11 cellular contexts compared by ENCODE assay signal in genomic region chr11:1869427-1870325, GRCh38. TPM values are rescaled to one million over a fixed set of nuclear protein-coding genes. Genes with fewer than 3 reads are reported as not detected.
DNase-seq lines count a peak whose midpoint lies in the region; ATAC-seq lines count a peak whose summit lies in the region.
"Had no signal": no experiment of that assay in that cellular context is flagged by ENCODE, and none has a peak within 500 bp of the region (broad histone marks: within the 10 kb centered on the region; RNA-seq: fewer than 3 reads in every experiment).

No MANE protein-coding gene starts in this region.

- peak overlapping the region; percentile 89 for H3K18ac ChIP-seq in neuronal stem cell (ENCODE audit: low read length)

- WGBS in neuronal stem cell (ENCODE audit: extremely low coverage in 2 of 2, insufficient read length in 2 of 2, insufficient replicate concordance in 1 of 2), 2 donors = no CpG with 5 or more reads among the region's 34 CpGs

- H3K36me3 Mint-ChIP-seq in dendritic cell treated with granulocyte-macrophage colony-stimulating factor and Interleukin-4, amounts not matched to agents 40 ng/mL and 50 ng/mL, for 4 days (ENCODE audit: low read depth) = no peaks in the 10 kb centered on the region

- no peak overlapping the region for H3K27ac ChIP-seq in BLaER1
- no peak overlapping the region for H3K27ac ChIP-seq in neuronal stem cell (replicated peaks; ENCODE audit: low read length)

- H3K9me3 Mint-ChIP-seq in dendritic cell treated with granulocyte-macrophage colony-stimulating factor and Interleukin-4, amounts not matched to agents 40 ng/mL and 50 ng/mL, for 4 days = no peaks in the 10 kb centered on the region

- H3K14ac ChIP-seq in neuronal stem cell (ENCODE audit: low read length) = no peak overlapping the region

- H3K9ac ChIP-seq in BLaER1 = no peak overlapping the region
- no peak overlapping the region for H3K9ac ChIP-seq in neuronal stem cell (ENCODE audit: low read depth, low read length, poor library complexity)

- H3K4me1 ChIP-seq in BLaER1 (peaks cover 81% of the 10 kb centered on the region), neuronal stem cell (ENCODE audit: control insufficient read depth in 2 of 2, insufficient read depth in 1 of 2, low read depth in 1 of 2, low read length in 2 of 2) (peaks cover 18 to 33% of the 10 kb centered on the region in 2 donors)

- H3K27me3 ChIP-seq in BLaER1 (peaks cover 66% of the 10 kb centered on the region), neuronal stem cell (ENCODE audit: control insufficient read depth in 3 of 3, insufficient read depth in 3 of 3, low read depth in 1 of 3, low read length in 3 of 3) (peaks cover 0 to 3% (median 0%) of the 10 kb centered on the region in 3 experiments)

- peaks cover 75% of the 10 kb centered on the region for H4K20me1 ChIP-seq in BLaER1

- no peaks in the 10 kb centered on the region for H3K79me1 ChIP-seq in neuronal stem cell (ENCODE audit: low read depth, low read length)

- intact Hi-C loops in dendritic cell treated with granulocyte-macrophage colony-stimulating factor and Interleukin-4, amounts not matched to agents 40 ng/mL and 50 ng/mL, for 4 days (cut with micrococcal nuclease) = no loop called here

- no peak overlapping the region for H2BK120ac ChIP-seq in neuronal stem cell (ENCODE audit: low read depth, low read length)

- no peaks in the 10 kb centered on the region for H3K36me3 ChIP-seq in BLaER1
- no peaks in the 10 kb centered on the region for H3K36me3 ChIP-seq in neuronal stem cell (replicated peaks in 1 of 2; ENCODE audit: control insufficient read depth in 2 of 2, insufficient read depth in 2 of 2, low read length in 2 of 2)

- no peaks in the 10 kb centered on the region for H3K9me3 ChIP-seq in BLaER1
- no peaks in the 10 kb centered on the region for H3K9me3 ChIP-seq in neuronal stem cell (replicated peaks in 1 of 2; ENCODE audit: control insufficient read depth in 2 of 2, insufficient read depth in 1 of 2, low read depth in 1 of 2, low read length in 2 of 2)

- H2BK12ac ChIP-seq in neuronal stem cell (ENCODE audit: low read length) = peak overlapping the region; percentile 84

- ATAC-seq in GM18517 (IDR thresholded peaks at IDR 0.05; ENCODE audit: unreplicated experiment) = no peak
- no peak for ATAC-seq in HG02981 (IDR thresholded peaks at IDR 0.05; ENCODE audit: unreplicated experiment)
- no peak for ATAC-seq in GM21717 (IDR thresholded peaks at IDR 0.05; ENCODE audit: unreplicated experiment)

- no peak overlapping the region for H2BK5ac ChIP-seq in neuronal stem cell (ENCODE audit: low read length)

- DNase-seq in HuH-7.5 (ENCODE audit: low spot score) (peak; percentile 61), neuronal stem cell (ENCODE audit: low spot score) (no peak), SKM-1 treated with dmso at 0.1 percent for 144 hours (lab: John Stamatoyannopoulos, UW; ENCODE audit: unreplicated experiment) (no peak)
- DNase-seq: activated naive CD4-positive, alpha-beta T cell treated with anti-CD3 and anti-CD28 coated beads, Interleukin-2, amount 50 U/mL, for 16 hours; KBM-7; SHP77 treated with DMSO at 0.1 percent for 48 hours had no signal

- peak overlapping the region; percentile 88 for H2AK5ac ChIP-seq in neuronal stem cell (ENCODE audit: low read depth, low read length)

- peak overlapping the region; percentile 99 for H3K4me2 ChIP-seq in BLaER1
- no peak overlapping the region for H3K4me2 ChIP-seq in neuronal stem cell (ENCODE audit: insufficient read depth, low read length, poor library complexity, severe bottlenecking)

- no peak overlapping the region for H4K8ac ChIP-seq in neuronal stem cell (ENCODE audit: low read depth, low read length)

- peak overlapping the region; percentile 73 for H3K23ac ChIP-seq in neuronal stem cell (ENCODE audit: low read depth, low read length, poor library complexity)

- no peak overlapping the region for H4K91ac ChIP-seq in neuronal stem cell (ENCODE audit: low read depth, low read length, poor library complexity)

- peak overlapping the region; percentile 63 for H3K27ac Mint-ChIP-seq in dendritic cell treated with granulocyte-macrophage colony-stimulating factor and Interleukin-4, amounts not matched to agents 40 ng/mL and 50 ng/mL, for 4 days

- H3K4me1 Mint-ChIP-seq in dendritic cell treated with granulocyte-macrophage colony-stimulating factor and Interleukin-4, amounts not matched to agents 40 ng/mL and 50 ng/mL, for 4 days (ENCODE audit: low read depth) = peaks cover 62% of the 10 kb centered on the region

- H3K4ac ChIP-seq in neuronal stem cell (ENCODE audit: low read length) = no peak overlapping the region

- H3K4me3 ChIP-seq in BLaER1 = 0 out of 2 replicates have a peak overlapping the region, but pooled peaks have one; percentile 33
- no peak overlapping the region for H3K4me3 ChIP-seq in neuronal stem cell (ENCODE audit: low read length in 2 of 2)

- H3K4me3 Mint-ChIP-seq in dendritic cell treated with granulocyte-macrophage colony-stimulating factor and Interleukin-4, amounts not matched to agents 40 ng/mL and 50 ng/mL, for 4 days = no peak overlapping the region

- no peak overlapping the region for H2AFZ ChIP-seq in neuronal stem cell (ENCODE audit: low read length)

- peaks cover 3% of the 10 kb centered on the region for H3K27me3 Mint-ChIP-seq in dendritic cell treated with granulocyte-macrophage colony-stimulating factor and Interleukin-4, amounts not matched to agents 40 ng/mL and 50 ng/mL, for 4 days

- peak overlapping the region; percentile 45 for H2BK15ac ChIP-seq in neuronal stem cell (ENCODE audit: low read length)

RNA-seq across cellular contexts. Expression of gene LSP1, which starts 16.8 kb away (rescaled TPM):
- polyA plus RNA-seq in neuronal stem cell (2013, experiment 1 of 2) = 0.13 TPM
- polyA plus RNA-seq in neuronal stem cell (2013, experiment 2 of 2) = 0.73 TPM

RNA-seq across cellular contexts. Expression of gene PRR33, which starts 22.0 kb away (rescaled TPM):
- not detected for polyA plus RNA-seq in neuronal stem cell (2013, experiment 1 of 2)
- polyA plus RNA-seq in neuronal stem cell (2013, experiment 2 of 2) = not detected

RNA-seq across cellular contexts. Expression of gene TNNI2, which starts 30.9 kb away (rescaled TPM):
- polyA plus RNA-seq in neuronal stem cell (2013, experiment 1 of 2) = 0.13 TPM
- polyA plus RNA-seq in neuronal stem cell (2013, experiment 2 of 2) = not detected

RNA-seq across cellular contexts. Expression of gene SYT8, which starts 34.9 kb away (rescaled TPM):
- not detected for polyA plus RNA-seq in neuronal stem cell (2013, experiment 1 of 2)
- not detected for polyA plus RNA-seq in neuronal stem cell (2013, experiment 2 of 2)

RNA-seq across cellular contexts. Expression of gene TNNT3, which starts 49.8 kb away (rescaled TPM):
- polyA plus RNA-seq in neuronal stem cell (2013, experiment 1 of 2) = 0.49 TPM
- 0.32 TPM for polyA plus RNA-seq in neuronal stem cell (2013, experiment 2 of 2)
